9 cellular contexts compared by ENCODE assay signal in the genomic region with DNA sequence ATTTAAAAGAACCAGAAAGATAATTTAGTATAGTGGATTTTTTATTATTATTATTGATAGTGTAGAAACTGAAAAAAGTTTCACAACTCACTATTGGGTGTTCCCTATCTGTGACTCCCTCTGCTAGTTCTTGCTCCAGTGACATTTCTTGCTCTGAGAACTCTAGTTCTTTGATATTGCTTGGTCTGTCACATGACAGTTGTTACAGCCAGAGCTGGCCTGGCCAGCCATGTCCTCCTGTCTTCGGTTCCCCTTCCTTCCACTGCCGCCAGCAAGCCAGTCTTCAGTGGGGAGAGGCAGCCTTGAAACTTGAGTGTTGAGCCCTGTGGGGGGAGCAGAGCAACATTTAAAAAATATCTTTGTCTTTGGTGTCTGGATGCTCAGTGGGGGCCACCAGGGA.
"Had no signal": no experiment of that assay in that cellular context is flagged by ENCODE, and none has a peak within 500 bp of the region (broad histone marks: within the 10 kb centered on the region; RNA-seq: fewer than 3 reads in every experiment).

No MANE protein-coding gene starts in this region.

- H3K4me1 ChIP-seq: colonic mucosa, testis had no signal

- H3K27ac ChIP-seq: colonic mucosa, testis, WERI-Rb-1 had no signal

- ATAC-seq: activated CD4-positive, alpha-beta T cell treated with anti-CD3 and anti-CD28 coated beads for 36 hours; activated naive CD8-positive, alpha-beta T cell treated with anti-CD3 and anti-CD28 coated beads, Interleukin-2, amount 50 U/mL, for 24 hours; stimulated activated naive CD8-positive, alpha-beta T cell treated with anti-CD3 and anti-CD28 coated beads, Interleukin-15, amount 100 ng/mL, for 72 hours had no signal

- H3K9me3 ChIP-seq: colonic mucosa, testis had no signal

- H3K4me3 ChIP-seq: colonic mucosa, testis had no signal

- H3K36me3 ChIP-seq: colonic mucosa, WERI-Rb-1 had no signal

- DNase-seq: activated CD4-positive, alpha-beta T cell treated with anti-CD3 and anti-CD28 coated beads for 36 hours; activated naive CD4-positive, alpha-beta T cell treated with Interleukin-2 at 50 U/mL for 16 hours; activated naive CD8-positive, alpha-beta T cell treated with anti-CD3 and anti-CD28 coated beads, Interleukin-2, amount 50 U/mL, for 24 hours; colonic mucosa; effector CD8-positive, alpha-beta T cell; stimulated activated CD4-positive, alpha-beta T cell treated with anti-CD3 and anti-CD28 coated beads, Interleukin-4, amount 100 ng/mL, for 4 hours; stimulated activated naive CD8-positive, alpha-beta T cell treated with anti-CD3 and anti-CD28 coated beads, Interleukin-15, amount 100 ng/mL, for 72 hours; testis; WERI-Rb-1 had no signal

- H3K27me3 ChIP-seq: colonic mucosa, testis had no signal
